In genomic region chr3:100761211-100761921, GRCh38 we compare ENCODE assay signal across 9 cellular contexts. TPM values are rescaled to one million over a fixed set of nuclear protein-coding genes. Genes with fewer than 3 reads are reported as not detected.
DNase-seq lines count a peak whose midpoint lies in the region; ATAC-seq and TF ChIP-seq lines count a peak whose summit lies in the region.
"Had no signal": no experiment of that assay in that cellular context is flagged by ENCODE, and none has a peak within 500 bp of the region (broad histone marks: within the 10 kb centered on the region; RNA-seq: fewer than 3 reads in every experiment).

No MANE protein-coding gene starts in this region.

- H3K9ac ChIP-seq in neural progenitor cell: no peak overlapping the region

- peaks cover 16% of the 10 kb centered on the region for H3K4me1 ChIP-seq in neural progenitor cell

- POLR2A ChIA-PET in CD4-positive, alpha-beta T cell (lab: Charles Lee): no interaction called here
- POLR2A ChIA-PET in T-cell (lab: Charles Lee): no interaction called here

- H3K4me2 ChIP-seq in neural progenitor cell: peak overlapping the region; percentile 40

- no peak overlapping the region for H3K4me3 ChIP-seq in neural progenitor cell
- no peak overlapping the region for H3K4me3 ChIP-seq in coronary artery

- no peaks in the 10 kb centered on the region for H3K27me3 Mint-ChIP-seq in CD4-positive, alpha-beta T cell
- H3K27me3 Mint-ChIP-seq in T-cell: no peaks in the 10 kb centered on the region
- H3K27me3 Mint-ChIP-seq in neural progenitor cell (ENCODE audit: insufficient read depth, low read depth): no peaks in the 10 kb centered on the region

- H3K36me3 ChIP-seq in neural progenitor cell: no peaks in the 10 kb centered on the region

- ATAC-seq in CD4-positive, alpha-beta T cell (ENCODE audit: poor library complexity): peak; percentile 64
- peak; percentile 46 for ATAC-seq in GM18870 (IDR thresholded peaks at IDR 0.05; ENCODE audit: unreplicated experiment)
- peak; percentile 49 for ATAC-seq in HG03060 (IDR thresholded peaks at IDR 0.05; ENCODE audit: low read depth, unreplicated experiment)
- ATAC-seq in T-cell (replicated peaks in 1 of 4): peak; percentile 34 to 64 (median 61)

- no peak for DNase-seq in CD4-positive, alpha-beta T cell
- peak in 2 of 34 experiments; percentile 5 to 8 for DNase-seq in T-cell
- peak; percentile 29 for DNase-seq in neural progenitor cell (ENCODE audit: low spot score)
- no peak for DNase-seq in NCI-H748 (lab: John Stamatoyannopoulos, UW; ENCODE audit: unreplicated experiment)
- no peak for DNase-seq in coronary artery (ENCODE audit: low spot score)
- DNase-seq in MV-4-11 (lab: John Stamatoyannopoulos, UW): no peak

- no peaks in the 10 kb centered on the region for H3K9me3 ChIP-seq in CD4-positive, alpha-beta T cell (ENCODE audit: control insufficient read depth, low read length)
- no peaks in the 10 kb centered on the region for H3K9me3 ChIP-seq in neural progenitor cell (ENCODE audit: low read depth)

- H3K9me3 Mint-ChIP-seq in CD4-positive, alpha-beta T cell: no peaks in the 10 kb centered on the region
- H3K9me3 Mint-ChIP-seq in T-cell: no peaks in the 10 kb centered on the region
- no peaks in the 10 kb centered on the region for H3K9me3 Mint-ChIP-seq in neural progenitor cell
- H3K9me3 Mint-ChIP-seq: brain had no signal

- no peaks in the 10 kb centered on the region for H3K79me2 ChIP-seq in neural progenitor cell (ENCODE audit: low read depth)

- intact Hi-C loops in CD4-positive, alpha-beta T cell (cut with DNase I, micrococcal nuclease): no loop called here

- H3K4me3 Mint-ChIP-seq in CD4-positive, alpha-beta T cell: no peak overlapping the region
- H3K4me3 Mint-ChIP-seq in T-cell (no peak overlapping the region), neural progenitor cell (no peak overlapping the region)
- H3K4me3 Mint-ChIP-seq: brain had no signal

- no peaks in the 10 kb centered on the region for H3K27me3 ChIP-seq in CD4-positive, alpha-beta T cell (ENCODE audit: control insufficient read depth, insufficient read depth, low read length)
- no peaks in the 10 kb centered on the region for H3K27me3 ChIP-seq in neural progenitor cell

- no peaks in the 10 kb centered on the region for H4K20me1 ChIP-seq in neural progenitor cell (ENCODE audit: low read depth)

- TF ChIP-seq CTCF in CD4-positive, alpha-beta T cell (IDR thresholded peaks at IDR 0.05): peak; percentile 24
- TF ChIP-seq CTCF in neural progenitor cell (IDR thresholded peaks at IDR 0.05): peak; percentile 28
- no peak for TF ChIP-seq CTCF in coronary artery (IDR thresholded peaks at IDR 0.05)

- no peaks in the 10 kb centered on the region for H3K4me1 Mint-ChIP-seq in CD4-positive, alpha-beta T cell (ENCODE audit: low read depth)
- H3K4me1 Mint-ChIP-seq in T-cell (peaks cover 0 to 11% (median 1%) of the 10 kb centered on the region in 3 donors), neural progenitor cell (peaks cover 3% of the 10 kb centered on the region)

- CTCF ChIA-PET in CD4-positive, alpha-beta T cell (lab: Charles Lee): no interaction called here
- CTCF ChIA-PET in T-cell (lab: Charles Lee): interaction anchor here in 1 of 2 donors (0.5 to 0.6 kb wide), 2 partner anchors 171 to 930 kb away, joined by 3 to 4 read pairs; no protein-coding TSS in a partner anchor

- H3K27ac ChIP-seq in CD4-positive, alpha-beta T cell (ENCODE audit: low read depth, low read length): no peak overlapping the region
- H3K27ac ChIP-seq in neural progenitor cell (no peak overlapping the region), coronary artery (peak overlapping the region in 1 of 2 donors; percentile 10)

- H2AFZ ChIP-seq in neural progenitor cell (replicated peaks): no peak overlapping the region

- no peaks in the 10 kb centered on the region for H3K36me3 Mint-ChIP-seq in CD4-positive, alpha-beta T cell (ENCODE audit: low read depth)
- peaks cover 11% of the 10 kb centered on the region for H3K36me3 Mint-ChIP-seq in T-cell
- H3K36me3 Mint-ChIP-seq in neural progenitor cell: no peaks in the 10 kb centered on the region

- H3F3A ChIP-seq in neural progenitor cell (ENCODE audit: low read depth): no peaks in the 10 kb centered on the region

- H3K27ac Mint-ChIP-seq in CD4-positive, alpha-beta T cell: no peak overlapping the region
- no peak overlapping the region for H3K27ac Mint-ChIP-seq in T-cell
- H3K27ac Mint-ChIP-seq in neural progenitor cell: no peak overlapping the region

RNA-seq across cellular contexts. Expression of gene TFG, which starts 52.1 kb away (rescaled TPM):
- 10 to 100 TPM; 56.5 to 58.8 TPM for total RNA-seq in CD4-positive, alpha-beta T cell
- 10 to 100 TPM; 37.8 to 49.4 (median 44.1) TPM for total RNA-seq in T-cell
- total RNA-seq in neural progenitor cell (ENCODE audit: low replicate concordance): 86.1 and 105 TPM in 2 replicates
